1 cellular context compared by ENCODE assay signal in the genomic region with DNA sequence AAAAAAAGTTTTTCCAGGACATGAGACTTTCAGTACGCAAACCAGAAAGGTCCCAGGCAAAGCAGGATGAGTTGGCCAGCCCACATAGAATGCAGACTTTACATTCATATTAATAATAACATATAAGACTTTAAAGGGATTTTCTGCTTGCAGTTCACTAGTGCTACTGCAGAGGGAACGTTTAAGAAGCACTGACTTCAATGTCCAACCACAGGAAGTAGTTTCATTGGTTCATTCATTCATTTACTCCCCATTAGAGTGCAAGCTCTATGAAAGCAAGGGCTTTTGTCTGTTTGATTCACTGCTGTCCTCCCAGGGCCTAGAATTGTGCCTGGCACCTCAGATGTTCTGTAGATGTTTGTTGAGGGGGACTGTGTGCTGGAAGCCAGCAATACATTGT.
TF ChIP-seq lines count a peak whose summit lies in the region.

No MANE protein-coding gene starts in this region.

TF ChIP-seq in IMR-90, 13 proteins besides CTCF, POLR2A, EP300 and RAD21:
- TF ChIP-seq, protein P1, sequence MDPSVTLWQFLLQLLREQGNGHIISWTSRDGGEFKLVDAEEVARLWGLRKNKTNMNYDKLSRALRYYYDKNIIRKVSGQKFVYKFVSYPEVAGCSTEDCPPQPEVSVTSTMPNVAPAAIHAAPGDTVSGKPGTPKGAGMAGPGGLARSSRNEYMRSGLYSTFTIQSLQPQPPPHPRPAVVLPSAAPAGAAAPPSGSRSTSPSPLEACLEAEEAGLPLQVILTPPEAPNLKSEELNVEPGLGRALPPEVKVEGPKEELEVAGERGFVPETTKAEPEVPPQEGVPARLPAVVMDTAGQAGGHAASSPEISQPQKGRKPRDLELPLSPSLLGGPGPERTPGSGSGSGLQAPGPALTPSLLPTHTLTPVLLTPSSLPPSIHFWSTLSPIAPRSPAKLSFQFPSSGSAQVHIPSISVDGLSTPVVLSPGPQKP (IDR thresholded peaks at IDR 0.05; ENCODE audit: borderline replicate concordance, low read depth, low read length): no peak
- TF ChIP-seq RCOR1 (IDR thresholded peaks at IDR 0.05; ENCODE audit: insufficient replicate concordance, low read length): no peak
- TF ChIP-seq MXI1 (IDR thresholded peaks at IDR 0.05; ENCODE audit: borderline replicate concordance, low read depth, low read length): no peak
- no peak for TF ChIP-seq RFX5 (IDR thresholded peaks at IDR 0.05; ENCODE audit: low read depth, low read length)
- no peak for TF ChIP-seq MAFK (IDR thresholded peaks at IDR 0.05; ENCODE audit: low read depth, low read length)
- no peak for TF ChIP-seq CHD1 (IDR thresholded peaks at IDR 0.05; ENCODE audit: low read depth, low read length)
- TF ChIP-seq FOS (IDR thresholded peaks at IDR 0.05; ENCODE audit: low read depth, low read length): no peak
- TF ChIP-seq SMC3 (IDR thresholded peaks at IDR 0.05; ENCODE audit: low read depth, low read length): no peak
- no peak for TF ChIP-seq BHLHE40 (IDR thresholded peaks at IDR 0.05; ENCODE audit: low read depth, low read length)
- no peak for TF ChIP-seq MAZ (IDR thresholded peaks at IDR 0.05; ENCODE audit: borderline replicate concordance, low read depth, low read length)
- TF ChIP-seq NFE2L2 (IDR thresholded peaks at IDR 0.05; ENCODE audit: low read depth, low read length): no peak
- TF ChIP-seq, protein P2, sequence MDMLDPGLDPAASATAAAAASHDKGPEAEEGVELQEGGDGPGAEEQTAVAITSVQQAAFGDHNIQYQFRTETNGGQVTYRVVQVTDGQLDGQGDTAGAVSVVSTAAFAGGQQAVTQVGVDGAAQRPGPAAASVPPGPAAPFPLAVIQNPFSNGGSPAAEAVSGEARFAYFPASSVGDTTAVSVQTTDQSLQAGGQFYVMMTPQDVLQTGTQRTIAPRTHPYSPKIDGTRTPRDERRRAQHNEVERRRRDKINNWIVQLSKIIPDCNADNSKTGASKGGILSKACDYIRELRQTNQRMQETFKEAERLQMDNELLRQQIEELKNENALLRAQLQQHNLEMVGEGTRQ (IDR thresholded peaks at IDR 0.05; ENCODE audit: low read depth, low read length): no peak
- TF ChIP-seq CEBPB (IDR thresholded peaks at IDR 0.05; ENCODE audit: low read depth, low read length): no peak
